9 cellular contexts compared by ENCODE assay signal in the genomic region with DNA sequence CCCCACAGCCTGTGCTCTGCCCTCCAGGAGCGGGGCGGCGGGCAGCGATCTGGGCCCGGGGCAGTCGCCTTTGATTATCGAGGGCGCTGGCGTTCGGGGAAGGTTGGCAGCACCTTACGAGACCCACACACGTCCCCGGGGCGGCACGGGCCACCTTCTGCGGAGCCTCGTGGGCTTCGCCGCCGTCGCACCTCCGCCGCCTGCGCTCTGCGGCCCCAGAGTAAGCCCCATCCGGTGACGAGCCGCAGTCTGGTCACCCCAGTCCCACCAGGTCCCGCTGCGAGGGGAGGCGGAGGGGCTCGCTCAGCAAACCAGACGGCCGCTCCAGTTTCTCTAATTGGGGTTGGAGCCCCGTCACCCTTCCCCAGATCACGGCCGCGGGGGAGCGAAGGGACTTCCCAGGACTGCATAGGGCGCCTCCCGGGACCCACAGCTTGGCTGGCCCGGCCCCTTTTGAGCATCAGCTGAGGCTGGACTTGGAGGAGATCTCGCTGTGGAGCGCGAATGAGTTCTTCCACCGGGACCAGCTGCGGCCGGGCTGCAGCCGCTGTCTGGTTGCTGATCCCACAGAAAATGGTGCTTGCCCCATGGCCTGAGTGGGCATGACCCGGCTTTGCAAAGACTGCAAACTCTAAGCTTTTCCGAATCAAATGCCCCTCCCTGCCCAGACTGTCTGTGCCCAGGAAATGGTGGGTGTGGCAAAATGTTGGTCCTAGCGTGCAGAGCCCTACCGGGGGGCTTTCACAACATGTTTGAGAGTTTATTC. TPM values are rescaled to one million over a fixed set of nuclear protein-coding genes. Genes with fewer than 3 reads are reported as not detected.
DNase-seq lines count a peak whose midpoint lies in the region; ATAC-seq, FAIRE-seq and TF ChIP-seq lines count a peak whose summit lies in the region.
"Had no signal": no experiment of that assay in that cellular context is flagged by ENCODE, and none has a peak within 500 bp of the region (broad histone marks: within the 10 kb centered on the region; RNA-seq: fewer than 3 reads in every experiment).

No MANE protein-coding gene starts in this region.

- peak; percentile 14 for DNase-seq in NCI-H1092 treated with DMSO at 0.1 percent for 48 hours (lab: John Stamatoyannopoulos, UW)
- no peak for DNase-seq in NCI-H1092 (lab: John Stamatoyannopoulos, UW)
- DNase-seq in activated effector memory CD4-positive, alpha-beta T cell treated with anti-CD3 and anti-CD28 coated beads, Interleukin-2, amount 50 U/mL, for 16 hours, result peak; percentile 87
- peak; percentile 96 for DNase-seq in osteoblast (ENCODE audit: insufficient read length, low spot score, missing footprints)
- DNase-seq in urothelium cell line (ENCODE audit: low spot score), result peak; percentile 84

- peak; percentile 13 for FAIRE-seq in urothelium cell line (lab: Jason Lieb, UNC)
- FAIRE-seq: A204.1 had no signal

- no peaks in the 10 kb centered on the region for H3K9me2 ChIP-seq in OCI-LY1 (ENCODE audit: low read depth, low read length)

- TF ChIP-seq CTCF in OCI-LY1 (IDR thresholded peaks at IDR 0.05; ENCODE audit: low read length) (no peak), gastroesophageal sphincter (IDR thresholded peaks at IDR 0.05) (no peak), osteoblast (IDR thresholded peaks at IDR 0.05; ENCODE audit: extremely low read depth, low read depth, low read length) (no peak)

- ATAC-seq in HG02642 (IDR thresholded peaks at IDR 0.05; ENCODE audit: poor library complexity, unreplicated experiment) (peak; percentile 70), gastroesophageal sphincter (peak; percentile 71)

- peaks cover 14% of the 10 kb centered on the region for H3K4me1 ChIP-seq in OCI-LY1 (ENCODE audit: insufficient read depth, low read length, severe bottlenecking)
- H3K4me1 ChIP-seq in gastroesophageal sphincter, result peaks cover 0 to 81% (median 14%) of the 10 kb centered on the region in 3 donors
- peaks cover 44% of the 10 kb centered on the region for H3K4me1 ChIP-seq in osteoblast (ENCODE audit: insufficient read depth, low read length)

- H3K36me3 ChIP-seq in OCI-LY1 (ENCODE audit: insufficient read depth, low read length) (no peaks in the 10 kb centered on the region), gastroesophageal sphincter (no peaks in the 10 kb centered on the region), osteoblast (ENCODE audit: insufficient read depth, low read length) (peaks cover 3% of the 10 kb centered on the region)

- no peaks in the 10 kb centered on the region for H4K20me1 ChIP-seq in OCI-LY1 (ENCODE audit: insufficient read depth, low read length)
- peaks cover 13% of the 10 kb centered on the region for H4K20me1 ChIP-seq in osteoblast (ENCODE audit: insufficient read depth, low read length)

- H3K9me3 ChIP-seq in OCI-LY1 (ENCODE audit: low read length) (no peaks in the 10 kb centered on the region), gastroesophageal sphincter (no peaks in the 10 kb centered on the region), osteoblast (ENCODE audit: low read depth, low read length) (no peaks in the 10 kb centered on the region)

- no peak overlapping the region for H3K9ac ChIP-seq in OCI-LY1 (ENCODE audit: low read length)

- H3K79me2 ChIP-seq in OCI-LY1 (ENCODE audit: insufficient read depth, low read length), result no peaks in the 10 kb centered on the region
- peaks cover 49% of the 10 kb centered on the region for H3K79me2 ChIP-seq in osteoblast (ENCODE audit: insufficient read depth, low read length)

- H3K27ac ChIP-seq in OCI-LY1 (ENCODE audit: low read depth, low read length, poor library complexity, severe bottlenecking), result no peak overlapping the region
- H3K27ac ChIP-seq in gastroesophageal sphincter, result peak overlapping the region; percentile 94 to 98 (median 97)
- peak overlapping the region; percentile 84 for H3K27ac ChIP-seq in osteoblast (ENCODE audit: low read depth, low read length)

- H3K27me3 ChIP-seq in OCI-LY1 (ENCODE audit: insufficient read depth, low read length) (0 out of 2 replicates have a peak, but pooled peaks cover 7% of the 10 kb centered on the region), gastroesophageal sphincter (no peaks in the 10 kb centered on the region), osteoblast (ENCODE audit: insufficient read depth, low read length) (no peaks in the 10 kb centered on the region)

- no peak overlapping the region for H2AFZ ChIP-seq in OCI-LY1 (ENCODE audit: low read length)
- peak overlapping the region; percentile 59 for H2AFZ ChIP-seq in osteoblast (ENCODE audit: low read length)

- H3K4me3 ChIP-seq in OCI-LY1 (ENCODE audit: low read depth, low read length, poor library complexity, severe bottlenecking) (peak overlapping the region; percentile 56), gastroesophageal sphincter (peak overlapping the region; percentile 87 to 88), osteoblast (ENCODE audit: insufficient read depth, low read length) (peak overlapping the region; percentile 73)

- no peaks in the 10 kb centered on the region for H3F3A ChIP-seq in OCI-LY1 (ENCODE audit: insufficient read depth, low read length)

- H3K4me2 ChIP-seq in OCI-LY1 (ENCODE audit: low read length) (peak overlapping the region; percentile 67), osteoblast (ENCODE audit: insufficient read depth, low read length) (peak overlapping the region; percentile 95)

- 0% methylated on average over 1 to 5 of the region's 53 CpGs for WGBS in gastroesophageal sphincter (ENCODE audit: low coverage in 1 of 2), 2 donors

- TF ChIP-seq POLR2A in gastroesophageal sphincter (IDR thresholded peaks at IDR 0.05), result peak in 1 of 2 donors; percentile 10

- TF ChIP-seq EP300 in gastroesophageal sphincter (IDR thresholded peaks at IDR 0.05), result no peak

RNA-seq across cellular contexts. Expression of a gene that starts 0.6 kb away (rescaled TPM):
- total RNA-seq in gastroesophageal sphincter (100 to 1,000 TPM; 253 to 467 (median 361) TPM), osteoblast (368 and 433 TPM in 2 replicates)
